Comparison of ENCODE assay signal across 1 cellular context in the genomic region with DNA sequence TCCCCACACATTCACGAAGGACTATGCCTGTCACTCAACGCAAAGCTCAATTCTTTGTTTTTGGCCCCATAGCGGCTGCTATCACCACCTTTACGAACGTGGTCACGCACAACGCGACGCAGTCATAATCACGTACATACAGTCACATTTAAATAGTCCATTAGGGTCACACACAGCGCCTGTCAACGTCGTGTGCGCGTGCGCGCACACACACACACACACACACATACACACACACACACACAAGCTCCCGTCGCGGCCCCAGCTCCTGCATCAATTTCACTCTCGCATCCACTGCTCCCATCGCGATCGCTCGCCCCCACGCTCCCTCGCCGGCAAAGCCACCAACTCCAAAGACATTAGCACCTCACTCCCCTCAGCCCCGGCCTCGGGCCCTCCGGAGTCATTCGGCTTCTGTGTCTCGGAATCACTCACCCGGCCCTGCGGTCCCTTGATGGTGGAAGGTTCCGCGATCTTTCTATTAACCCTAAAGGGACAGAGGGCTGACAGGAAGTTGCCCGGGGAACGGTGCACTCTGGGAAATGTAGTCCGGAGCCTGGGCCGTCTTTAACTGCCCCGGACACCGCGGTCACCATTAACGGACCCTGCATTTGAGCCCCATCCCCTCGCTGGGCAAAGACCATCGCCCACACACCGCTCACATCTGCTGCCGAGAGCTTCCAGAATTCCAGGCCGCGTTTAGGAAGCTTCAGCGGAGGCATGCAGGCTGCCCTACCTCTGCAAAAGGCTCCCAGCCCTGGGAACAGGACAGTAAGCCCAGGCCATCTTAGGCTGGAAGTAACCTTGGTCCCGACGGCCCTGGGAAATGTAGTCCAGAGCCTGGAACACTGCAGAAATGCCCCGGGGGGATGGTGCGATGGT.
A peak's percentile ranks its signal among the peaks of the same experiment; 100 is the strongest.
TF ChIP-seq lines count a peak whose summit lies in the region.

A gene (minus strand): TSS at position 486 of the 882 bp plus-strand sequence. CDS start 12,768 bp downstream, outside the sequence.

TF ChIP-seq in HepG2, 621 proteins besides CTCF, POLR2A, EP300 and RAD21 (continued from another document and continues in another):
- no peak for TF ChIP-seq ZNF484 (CRISPR knock-in tag; IDR thresholded peaks at IDR 0.05; ENCODE audit: borderline replicate concordance, low read depth)
- TF ChIP-seq POLR2AphosphoS2 (IDR thresholded peaks at IDR 0.05; ENCODE audit: low read depth, low read length): no peak
- no peak for TF ChIP-seq ZNF570 (CRISPR knock-in tag; IDR thresholded peaks at IDR 0.05; ENCODE audit: borderline replicate concordance)
- TF ChIP-seq ZNF780A (CRISPR knock-in tag; IDR thresholded peaks at IDR 0.05): no peak
- peak; percentile 42; the same call in 1 of the 2 replicates for TF ChIP-seq POGZ (CRISPR knock-in tag; IDR thresholded peaks at IDR 0.05)
- TF ChIP-seq, protein P1, sequence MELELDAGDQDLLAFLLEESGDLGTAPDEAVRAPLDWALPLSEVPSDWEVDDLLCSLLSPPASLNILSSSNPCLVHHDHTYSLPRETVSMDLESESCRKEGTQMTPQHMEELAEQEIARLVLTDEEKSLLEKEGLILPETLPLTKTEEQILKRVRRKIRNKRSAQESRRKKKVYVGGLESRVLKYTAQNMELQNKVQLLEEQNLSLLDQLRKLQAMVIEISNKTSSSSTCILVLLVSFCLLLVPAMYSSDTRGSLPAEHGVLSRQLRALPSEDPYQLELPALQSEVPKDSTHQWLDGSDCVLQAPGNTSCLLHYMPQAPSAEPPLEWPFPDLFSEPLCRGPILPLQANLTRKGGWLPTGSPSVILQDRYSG (CRISPR knock-in tag; IDR thresholded peaks at IDR 0.05): peak; percentile 73; the same call in 1 of the 2 replicates
- 0 out of 2 replicates have a peak, but pooled peaks have one; percentile 70 for TF ChIP-seq HNRNPL (IDR thresholded peaks at IDR 0.05; ENCODE audit: low read depth, low read length)
- TF ChIP-seq ZNF264 (CRISPR knock-in tag; IDR thresholded peaks at IDR 0.05): peak; percentile 57; the same call in 1 of the 2 replicates
- 0 out of 2 replicates have a peak, but pooled peaks have one; percentile 30 for TF ChIP-seq ZNF589 (CRISPR knock-in tag; conservative IDR thresholded peaks at IDR 0.05)
- peak; percentile 60; the same call in 1 of the 2 replicates for TF ChIP-seq ZNF792 (CRISPR knock-in tag; IDR thresholded peaks at IDR 0.05)
- TF ChIP-seq CBX2 (IDR thresholded peaks at IDR 0.05; ENCODE audit: low read depth, low read length): no peak
- TF ChIP-seq CBX2 (CRISPR knock-in tag; IDR thresholded peaks at IDR 0.05; ENCODE audit: low read depth): no peak
- no peak for TF ChIP-seq CC2D1A (CRISPR knock-in tag; IDR thresholded peaks at IDR 0.05)
- TF ChIP-seq ZSCAN30 (CRISPR knock-in tag; IDR thresholded peaks at IDR 0.05): no peak; the same call in 1 of the 2 replicates
- TF ChIP-seq STAT5B (CRISPR knock-in tag; IDR thresholded peaks at IDR 0.05): no peak
- 0 out of 2 replicates have a peak, but pooled peaks have one; percentile 8 for TF ChIP-seq ZNF720 (CRISPR knock-in tag; IDR thresholded peaks at IDR 0.05)
- no peak for TF ChIP-seq MEIS1 (CRISPR knock-in tag; IDR thresholded peaks at IDR 0.05; ENCODE audit: borderline replicate concordance)
- no peak for TF ChIP-seq ZNF550 (CRISPR knock-in tag; IDR thresholded peaks at IDR 0.05; ENCODE audit: borderline replicate concordance)
- TF ChIP-seq, protein P2, sequence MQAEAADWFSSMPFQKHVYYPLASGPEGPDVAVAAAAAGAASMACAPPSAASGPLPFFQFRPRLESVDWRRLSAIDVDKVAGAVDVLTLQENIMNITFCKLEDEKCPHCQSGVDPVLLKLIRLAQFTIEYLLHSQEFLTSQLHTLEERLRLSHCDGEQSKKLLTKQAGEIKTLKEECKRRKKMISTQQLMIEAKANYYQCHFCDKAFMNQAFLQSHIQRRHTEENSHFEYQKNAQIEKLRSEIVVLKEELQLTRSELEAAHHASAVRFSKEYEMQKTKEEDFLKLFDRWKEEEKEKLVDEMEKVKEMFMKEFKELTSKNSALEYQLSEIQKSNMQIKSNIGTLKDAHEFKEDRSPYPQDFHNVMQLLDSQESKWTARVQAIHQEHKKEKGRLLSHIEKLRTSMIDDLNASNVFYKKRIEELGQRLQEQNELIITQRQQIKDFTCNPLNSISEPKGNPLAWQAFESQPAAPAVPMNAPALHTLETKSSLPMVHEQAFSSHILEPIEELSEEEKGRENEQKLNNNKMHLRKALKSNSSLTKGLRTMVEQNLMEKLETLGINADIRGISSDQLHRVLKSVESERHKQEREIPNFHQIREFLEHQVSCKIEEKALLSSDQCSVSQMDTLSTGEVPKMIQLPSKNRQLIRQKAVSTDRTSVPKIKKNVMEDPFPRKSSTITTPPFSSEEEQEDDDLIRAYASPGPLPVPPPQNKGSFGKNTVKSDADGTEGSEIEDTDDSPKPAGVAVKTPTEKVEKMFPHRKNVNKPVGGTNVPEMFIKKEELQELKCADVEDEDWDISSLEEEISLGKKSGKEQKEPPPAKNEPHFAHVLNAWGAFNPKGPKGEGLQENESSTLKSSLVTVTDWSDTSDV (CRISPR knock-in tag; IDR thresholded peaks at IDR 0.05): no peak
- TF ChIP-seq SMC3 (IDR thresholded peaks at IDR 0.05; ENCODE audit: low read length): no peak
- TF ChIP-seq ZBTB20 (CRISPR knock-in tag; IDR thresholded peaks at IDR 0.05; ENCODE audit: borderline replicate concordance, low read depth): peak; percentile 60; the same call in 1 of the 2 replicates
- TF ChIP-seq CHD2 (IDR thresholded peaks at IDR 0.05; ENCODE audit: low read depth, low read length): peak; percentile 58; the same call in 1 of the 2 replicates
- peak; percentile 97 for TF ChIP-seq CREM (IDR thresholded peaks at IDR 0.05)
- no peak for TF ChIP-seq CREM (CRISPR knock-in tag; IDR thresholded peaks at IDR 0.05)
- TF ChIP-seq SP1 (IDR thresholded peaks at IDR 0.05): no peak
- no peak; the same call in 1 of the 2 replicates for TF ChIP-seq SP1 (CRISPR knock-in tag; IDR thresholded peaks at IDR 0.05)
- TF ChIP-seq AHR (CRISPR knock-in tag; IDR thresholded peaks at IDR 0.05): 0 out of 2 replicates have a peak, but pooled peaks have one; percentile 35
- no peak for TF ChIP-seq ZNF850 (CRISPR knock-in tag; conservative IDR thresholded peaks at IDR 0.05)
- peak; percentile 64 for TF ChIP-seq ISL2 (CRISPR knock-in tag; IDR thresholded peaks at IDR 0.05)
- TF ChIP-seq HNF4G (IDR thresholded peaks at IDR 0.05; ENCODE audit: borderline replicate concordance, low read depth, low read length): no peak
- 0 out of 2 replicates have a peak, but pooled peaks have one; percentile 33 for TF ChIP-seq HNF4G (CRISPR knock-in tag; IDR thresholded peaks at IDR 0.05; ENCODE audit: borderline replicate concordance, low read depth)
- TF ChIP-seq PHF5A (CRISPR knock-in tag; IDR thresholded peaks at IDR 0.05; ENCODE audit: low read depth, unreplicated experiment): no peak
- TF ChIP-seq, protein P3, sequence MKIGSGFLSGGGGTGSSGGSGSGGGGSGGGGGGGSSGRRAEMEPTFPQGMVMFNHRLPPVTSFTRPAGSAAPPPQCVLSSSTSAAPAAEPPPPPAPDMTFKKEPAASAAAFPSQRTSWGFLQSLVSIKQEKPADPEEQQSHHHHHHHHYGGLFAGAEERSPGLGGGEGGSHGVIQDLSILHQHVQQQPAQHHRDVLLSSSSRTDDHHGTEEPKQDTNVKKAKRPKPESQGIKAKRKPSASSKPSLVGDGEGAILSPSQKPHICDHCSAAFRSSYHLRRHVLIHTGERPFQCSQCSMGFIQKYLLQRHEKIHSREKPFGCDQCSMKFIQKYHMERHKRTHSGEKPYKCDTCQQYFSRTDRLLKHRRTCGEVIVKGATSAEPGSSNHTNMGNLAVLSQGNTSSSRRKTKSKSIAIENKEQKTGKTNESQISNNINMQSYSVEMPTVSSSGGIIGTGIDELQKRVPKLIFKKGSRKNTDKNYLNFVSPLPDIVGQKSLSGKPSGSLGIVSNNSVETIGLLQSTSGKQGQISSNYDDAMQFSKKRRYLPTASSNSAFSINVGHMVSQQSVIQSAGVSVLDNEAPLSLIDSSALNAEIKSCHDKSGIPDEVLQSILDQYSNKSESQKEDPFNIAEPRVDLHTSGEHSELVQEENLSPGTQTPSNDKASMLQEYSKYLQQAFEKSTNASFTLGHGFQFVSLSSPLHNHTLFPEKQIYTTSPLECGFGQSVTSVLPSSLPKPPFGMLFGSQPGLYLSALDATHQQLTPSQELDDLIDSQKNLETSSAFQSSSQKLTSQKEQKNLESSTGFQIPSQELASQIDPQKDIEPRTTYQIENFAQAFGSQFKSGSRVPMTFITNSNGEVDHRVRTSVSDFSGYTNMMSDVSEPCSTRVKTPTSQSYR (CRISPR knock-in tag; IDR thresholded peaks at IDR 0.05; ENCODE audit: borderline replicate concordance): peak; percentile 63; the same call in 1 of the 2 replicates
- TF ChIP-seq ZNF382 (CRISPR knock-in tag; IDR thresholded peaks at IDR 0.05; ENCODE audit: borderline replicate concordance): no peak
- no peak for TF ChIP-seq MATR3 (CRISPR knock-in tag; IDR thresholded peaks at IDR 0.05)
- TF ChIP-seq, protein P4, sequence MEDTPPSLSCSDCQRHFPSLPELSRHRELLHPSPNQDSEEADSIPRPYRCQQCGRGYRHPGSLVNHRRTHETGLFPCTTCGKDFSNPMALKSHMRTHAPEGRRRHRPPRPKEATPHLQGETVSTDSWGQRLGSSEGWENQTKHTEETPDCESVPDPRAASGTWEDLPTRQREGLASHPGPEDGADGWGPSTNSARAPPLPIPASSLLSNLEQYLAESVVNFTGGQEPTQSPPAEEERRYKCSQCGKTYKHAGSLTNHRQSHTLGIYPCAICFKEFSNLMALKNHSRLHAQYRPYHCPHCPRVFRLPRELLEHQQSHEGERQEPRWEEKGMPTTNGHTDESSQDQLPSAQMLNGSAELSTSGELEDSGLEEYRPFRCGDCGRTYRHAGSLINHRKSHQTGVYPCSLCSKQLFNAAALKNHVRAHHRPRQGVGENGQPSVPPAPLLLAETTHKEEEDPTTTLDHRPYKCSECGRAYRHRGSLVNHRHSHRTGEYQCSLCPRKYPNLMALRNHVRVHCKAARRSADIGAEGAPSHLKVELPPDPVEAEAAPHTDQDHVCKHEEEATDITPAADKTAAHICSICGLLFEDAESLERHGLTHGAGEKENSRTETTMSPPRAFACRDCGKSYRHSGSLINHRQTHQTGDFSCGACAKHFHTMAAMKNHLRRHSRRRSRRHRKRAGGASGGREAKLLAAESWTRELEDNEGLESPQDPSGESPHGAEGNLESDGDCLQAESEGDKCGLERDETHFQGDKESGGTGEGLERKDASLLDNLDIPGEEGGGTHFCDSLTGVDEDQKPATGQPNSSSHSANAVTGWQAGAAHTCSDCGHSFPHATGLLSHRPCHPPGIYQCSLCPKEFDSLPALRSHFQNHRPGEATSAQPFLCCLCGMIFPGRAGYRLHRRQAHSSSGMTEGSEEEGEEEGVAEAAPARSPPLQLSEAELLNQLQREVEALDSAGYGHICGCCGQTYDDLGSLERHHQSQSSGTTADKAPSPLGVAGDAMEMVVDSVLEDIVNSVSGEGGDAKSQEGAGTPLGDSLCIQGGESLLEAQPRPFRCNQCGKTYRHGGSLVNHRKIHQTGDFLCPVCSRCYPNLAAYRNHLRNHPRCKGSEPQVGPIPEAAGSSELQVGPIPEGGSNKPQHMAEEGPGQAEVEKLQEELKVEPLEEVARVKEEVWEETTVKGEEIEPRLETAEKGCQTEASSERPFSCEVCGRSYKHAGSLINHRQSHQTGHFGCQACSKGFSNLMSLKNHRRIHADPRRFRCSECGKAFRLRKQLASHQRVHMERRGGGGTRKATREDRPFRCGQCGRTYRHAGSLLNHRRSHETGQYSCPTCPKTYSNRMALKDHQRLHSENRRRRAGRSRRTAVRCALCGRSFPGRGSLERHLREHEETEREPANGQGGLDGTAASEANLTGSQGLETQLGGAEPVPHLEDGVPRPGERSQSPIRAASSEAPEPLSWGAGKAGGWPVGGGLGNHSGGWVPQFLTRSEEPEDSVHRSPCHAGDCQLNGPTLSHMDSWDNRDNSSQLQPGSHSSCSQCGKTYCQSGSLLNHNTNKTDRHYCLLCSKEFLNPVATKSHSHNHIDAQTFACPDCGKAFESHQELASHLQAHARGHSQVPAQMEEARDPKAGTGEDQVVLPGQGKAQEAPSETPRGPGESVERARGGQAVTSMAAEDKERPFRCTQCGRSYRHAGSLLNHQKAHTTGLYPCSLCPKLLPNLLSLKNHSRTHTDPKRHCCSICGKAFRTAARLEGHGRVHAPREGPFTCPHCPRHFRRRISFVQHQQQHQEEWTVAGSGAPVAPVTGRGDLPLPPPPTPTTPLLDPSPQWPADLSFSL (CRISPR knock-in tag; IDR thresholded peaks at IDR 0.05): peak; percentile 99
- TF ChIP-seq ZNF614 (CRISPR knock-in tag; IDR thresholded peaks at IDR 0.05; ENCODE audit: borderline replicate concordance): 0 out of 2 replicates have a peak, but pooled peaks have one; percentile 30
- peak; percentile 66; the same call in 1 of the 2 replicates for TF ChIP-seq SIN3A (IDR thresholded peaks at IDR 0.05; ENCODE audit: borderline replicate concordance, low read depth, low read length)
- no peak for TF ChIP-seq NFIC (IDR thresholded peaks at IDR 0.05; ENCODE audit: low read length)
- TF ChIP-seq ZKSCAN5 (CRISPR knock-in tag; IDR thresholded peaks at IDR 0.05): no peak
- TF ChIP-seq, protein P5, sequence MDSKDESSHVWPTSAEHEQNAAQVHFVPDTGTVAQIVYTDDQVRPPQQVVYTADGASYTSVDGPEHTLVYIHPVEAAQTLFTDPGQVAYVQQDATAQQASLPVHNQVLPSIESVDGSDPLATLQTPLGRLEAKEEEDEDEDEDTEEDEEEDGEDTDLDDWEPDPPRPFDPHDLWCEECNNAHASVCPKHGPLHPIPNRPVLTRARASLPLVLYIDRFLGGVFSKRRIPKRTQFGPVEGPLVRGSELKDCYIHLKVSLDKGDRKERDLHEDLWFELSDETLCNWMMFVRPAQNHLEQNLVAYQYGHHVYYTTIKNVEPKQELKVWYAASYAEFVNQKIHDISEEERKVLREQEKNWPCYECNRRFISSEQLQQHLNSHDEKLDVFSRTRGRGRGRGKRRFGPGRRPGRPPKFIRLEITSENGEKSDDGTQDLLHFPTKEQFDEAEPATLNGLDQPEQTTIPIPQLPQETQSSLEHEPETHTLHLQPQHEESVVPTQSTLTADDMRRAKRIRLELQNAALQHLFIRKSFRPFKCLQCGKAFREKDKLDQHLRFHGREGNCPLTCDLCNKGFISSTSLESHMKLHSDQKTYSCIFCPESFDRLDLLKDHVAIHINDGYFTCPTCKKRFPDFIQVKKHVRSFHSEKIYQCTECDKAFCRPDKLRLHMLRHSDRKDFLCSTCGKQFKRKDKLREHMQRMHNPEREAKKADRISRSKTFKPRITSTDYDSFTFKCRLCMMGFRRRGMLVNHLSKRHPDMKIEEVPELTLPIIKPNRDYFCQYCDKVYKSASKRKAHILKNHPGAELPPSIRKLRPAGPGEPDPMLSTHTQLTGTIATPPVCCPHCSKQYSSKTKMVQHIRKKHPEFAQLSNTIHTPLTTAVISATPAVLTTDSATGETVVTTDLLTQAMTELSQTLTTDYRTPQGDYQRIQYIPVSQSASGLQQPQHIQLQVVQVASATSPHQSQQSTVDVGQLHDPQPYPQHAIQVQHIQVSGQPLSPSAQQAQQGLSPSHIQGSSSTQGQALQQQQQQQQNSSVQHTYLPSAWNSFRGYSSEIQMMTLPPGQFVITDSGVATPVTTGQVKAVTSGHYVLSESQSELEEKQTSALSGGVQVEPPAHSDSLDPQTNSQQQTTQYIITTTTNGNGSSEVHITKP (CRISPR knock-in tag; IDR thresholded peaks at IDR 0.05; ENCODE audit: low read depth): peak; percentile 93
